Comparison of ENCODE assay signal across 24 cellular contexts in the genomic region with DNA sequence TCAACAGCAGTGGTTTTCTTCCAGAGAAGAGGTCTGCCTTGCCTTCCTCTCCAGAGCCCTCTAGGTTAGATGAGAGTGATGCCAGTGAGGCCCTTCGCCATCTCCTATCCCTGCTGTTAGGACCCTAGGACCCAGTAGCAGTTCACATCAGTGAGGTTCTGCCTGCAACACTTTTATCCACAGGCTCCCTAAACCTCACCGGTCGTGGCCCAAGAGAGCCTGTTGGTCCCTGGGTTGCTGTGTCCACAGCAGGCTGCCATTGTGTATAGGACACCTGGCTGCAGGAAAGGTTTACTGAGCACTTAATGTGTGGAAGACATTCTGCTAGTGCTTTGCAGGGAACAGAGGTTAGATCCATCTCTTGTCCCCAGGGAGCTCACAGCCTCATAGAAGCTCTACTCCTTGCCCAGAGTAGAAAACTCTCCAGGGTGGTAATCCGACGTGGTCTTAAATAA. TPM values are rescaled to one million over a fixed set of nuclear protein-coding genes. Genes with fewer than 3 reads are reported as not detected.
DNase-seq lines count a peak whose midpoint lies in the region; ATAC-seq and TF ChIP-seq lines count a peak whose summit lies in the region.
"Had no signal": no experiment of that assay in that cellular context is flagged by ENCODE, and none has a peak within 500 bp of the region (broad histone marks: within the 10 kb centered on the region; RNA-seq: fewer than 3 reads in every experiment).

No MANE protein-coding gene starts in this region.

- ATAC-seq in HG03378 (IDR thresholded peaks at IDR 0.05; ENCODE audit: unreplicated experiment) = no peak
- ATAC-seq: GM12878, PC-3 had no signal

- H3K9me3 ChIP-seq in Karpas-422 (ENCODE audit: low read length) (peaks cover 3% of the 10 kb centered on the region; the same call in 1 of the 2 replicates), testis (no peaks in the 10 kb centered on the region)

- H3K18ac ChIP-seq in mesendoderm (ENCODE audit: low read length) = peak overlapping the region; percentile 20

- H3K79me2 ChIP-seq in Karpas-422 (ENCODE audit: low read length) (no peaks in the 10 kb centered on the region), mesendoderm (ENCODE audit: control insufficient read depth, insufficient read depth, low read length) (no peaks in the 10 kb centered on the region)

- H3K23ac ChIP-seq in mesendoderm (ENCODE audit: low read length) = no peak overlapping the region

- intact Hi-C loops in testis (cut with DNase I; ENCODE audit: low total_unique reads) = no loop called here

- no peak overlapping the region for H3K4ac ChIP-seq in mesendoderm (ENCODE audit: low read depth, low read length)

- H4K5ac ChIP-seq in mesendoderm (ENCODE audit: low read length) = no peak overlapping the region

- no peaks in the 10 kb centered on the region for H3K9me2 ChIP-seq in Karpas-422 (replicated peaks; ENCODE audit: insufficient read depth, low read length)

- DNase-seq in NCI-H345 (lab: John Stamatoyannopoulos, UW) (peak; percentile 48), NCI-H345 treated with DMSO at 0.1 percent for 48 hours (lab: John Stamatoyannopoulos, UW; ENCODE audit: unreplicated experiment) (no peak), Karpas-422 (no peak), NCI-H69 (lab: John Stamatoyannopoulos, UW) (peak; percentile 76), mesendoderm (no peak), testis (no peak)
- DNase-seq in stimulated activated CD4-positive, alpha-beta T cell treated with anti-CD3 and anti-CD28 coated beads, Interleukin-4, amount 100 ng/mL, for 4 hours = no peak
- DNase-seq: 8988T; Caco-2; CD4-positive, alpha-beta T cell; DMS153; GDM1; Kasumi-1; MM.1S; NCI-H1694 treated with DMSO at 0.1 percent for 48 hours; NCI-H774; PC-3; SIG-M5 had no signal

- no peak overlapping the region for H2BK15ac ChIP-seq in mesendoderm (replicated peaks; ENCODE audit: low read depth)

- H3K4me1 ChIP-seq in Karpas-422 (ENCODE audit: low read length) (peaks cover 23% of the 10 kb centered on the region), mesendoderm (ENCODE audit: control insufficient read depth, low read depth, low read length) (no peaks in the 10 kb centered on the region), testis (no peaks in the 10 kb centered on the region)
- H3K4me1 ChIP-seq: Caco-2 had no signal

- no peaks in the 10 kb centered on the region for H4K20me1 ChIP-seq in Karpas-422 (ENCODE audit: insufficient read depth, low read depth, low read length)

- no CpG with 5 or more reads among the region's 5 CpGs for WGBS in mesendoderm (ENCODE audit: extremely low coverage, insufficient coverage, low lambda C conversion rate)
- WGBS in testis, 2 donors = 62 to 71% methylated on average over 3 to 5 of the region's 5 CpGs

- H3K9ac ChIP-seq in Karpas-422 (ENCODE audit: low read length) (0 out of 2 replicates have a peak overlapping the region, but pooled peaks have one; percentile 13), mesendoderm (ENCODE audit: low read length) (no peak overlapping the region)

- peak overlapping the region; percentile 45 for H3K56ac ChIP-seq in mesendoderm (ENCODE audit: low read length)

- H3K4me2 ChIP-seq in Karpas-422 (ENCODE audit: low read depth, low read length, poor library complexity, severe bottlenecking) (peak overlapping the region; percentile 35), mesendoderm (ENCODE audit: low read length) (no peak overlapping the region)

- H3K4me3 ChIP-seq in Karpas-422 (ENCODE audit: low read length) = no peak overlapping the region
- no peak overlapping the region for H3K4me3 ChIP-seq in mesendoderm (ENCODE audit: low read length)
- no peak overlapping the region for H3K4me3 ChIP-seq in testis
- H3K4me3 ChIP-seq: GM12878 had no signal

- H2BK120ac ChIP-seq in mesendoderm (ENCODE audit: low read depth, low read length) = no peak overlapping the region

- no peak overlapping the region for H4K8ac ChIP-seq in mesendoderm (ENCODE audit: low read depth, low read length)

- no peak for TF ChIP-seq POLR2A in testis (IDR thresholded peaks at IDR 0.05)

- H3K27me3 ChIP-seq in Karpas-422 (ENCODE audit: low read length) = no peaks in the 10 kb centered on the region
- H3K27me3 ChIP-seq in mesendoderm (ENCODE audit: insufficient read depth, low read length, poor library complexity) = no peaks in the 10 kb centered on the region
- H3K27me3 ChIP-seq in testis = no peaks in the 10 kb centered on the region

- H2BK5ac ChIP-seq in mesendoderm (ENCODE audit: low read length) = peak overlapping the region; percentile 33

- H3K36me3 ChIP-seq in Karpas-422 (ENCODE audit: insufficient read depth, low read length) = no peaks in the 10 kb centered on the region
- no peaks in the 10 kb centered on the region for H3K36me3 ChIP-seq in mesendoderm (ENCODE audit: control insufficient read depth, insufficient read depth, low read length)
- H3K36me3 ChIP-seq in testis (ENCODE audit: low read depth, missing control alignments) = no peaks in the 10 kb centered on the region

- no peak for TF ChIP-seq CTCF in testis (IDR thresholded peaks at IDR 0.05)

- no peaks in the 10 kb centered on the region for H3K79me1 ChIP-seq in mesendoderm (ENCODE audit: low read length)

- no peak overlapping the region for H2AFZ ChIP-seq in Karpas-422 (ENCODE audit: low read length)

- H3K27ac ChIP-seq in Karpas-422 (ENCODE audit: low read length) (no peak overlapping the region), mesendoderm (ENCODE audit: low read depth, low read length) (peak overlapping the region; percentile 10), testis (no peak overlapping the region)
- H3K27ac ChIP-seq: HL-60, RWPE1 had no signal

- no peak overlapping the region for H2AK5ac ChIP-seq in mesendoderm (ENCODE audit: low read length)

RNA-seq across cellular contexts. Expression of gene ALPL, which starts 17.0 kb away (rescaled TPM):
- total RNA-seq in Karpas-422 (2014; rRNA removed; shearing (Covaris generic); ENCODE audit: low replicate concordance) = 0.36 TPM in 1 of 2 replicates, not detected in the other
- polyA plus RNA-seq in mesendoderm (2013, experiment 1 of 2) = 126 TPM
- 125 TPM for polyA plus RNA-seq in mesendoderm (2013, experiment 2 of 2)
- total RNA-seq in testis = 10 to 100 TPM; 15.7 to 22.2 TPM
- 11.8 TPM for polyA plus RNA-seq in testis (ENCODE audit: insufficient read depth, low read depth, low replicate concordance)
- total RNA-seq: CD4-positive, alpha-beta T cell; HT1080; T-helper 1 cell treated with Interleukin-12 subunit alpha and Interleukin-12 subunit beta and Interleukin-4 antibody, amounts not matched to agents 30 ng/mL and 1 ng/mL, for 36 hours had no signal

RNA-seq across cellular contexts. Expression of gene NBPF3, which starts 52.3 kb away (rescaled TPM):
- 3.6 and 5.3 TPM in 2 replicates for total RNA-seq in Karpas-422 (2014; rRNA removed; shearing (Covaris generic); ENCODE audit: low replicate concordance)
- 1.3 TPM for polyA plus RNA-seq in mesendoderm (2013, experiment 1 of 2)
- 1.5 TPM for polyA plus RNA-seq in mesendoderm (2013, experiment 2 of 2)
- 10 to 100 TPM; 38.3 to 42.0 TPM for total RNA-seq in testis
- 49.1 TPM for polyA plus RNA-seq in testis (ENCODE audit: insufficient read depth, low read depth, low replicate concordance)

Comparison
In these comparisons a context has a peak if more than half of its experiments do, and no peak if none do; other contexts are left out.
1. DNase-seq: peak in NCI-H345 (single experiment) and NCI-H69 (single experiment); none in NCI-H345 treated with DMSO at 0.1 percent for 48 hours (single experiment), Karpas-422 (single experiment), mesendoderm (single experiment), stimulated activated CD4-positive, alpha-beta T cell treated with anti-CD3 and anti-CD28 coated beads, Interleukin-4, amount 100 ng/mL, for 4 hours (0 of 2) and testis (single experiment).
2. RNA of gene ALPL, which starts 17.0 kb away (total RNA-seq): 15.7 to 22.2 TPM in testis; 0.36 TPM in Karpas-422; every median in the first group is over 10 times any median in the second.